8 cellular contexts compared by ENCODE assay signal in the genomic region with DNA sequence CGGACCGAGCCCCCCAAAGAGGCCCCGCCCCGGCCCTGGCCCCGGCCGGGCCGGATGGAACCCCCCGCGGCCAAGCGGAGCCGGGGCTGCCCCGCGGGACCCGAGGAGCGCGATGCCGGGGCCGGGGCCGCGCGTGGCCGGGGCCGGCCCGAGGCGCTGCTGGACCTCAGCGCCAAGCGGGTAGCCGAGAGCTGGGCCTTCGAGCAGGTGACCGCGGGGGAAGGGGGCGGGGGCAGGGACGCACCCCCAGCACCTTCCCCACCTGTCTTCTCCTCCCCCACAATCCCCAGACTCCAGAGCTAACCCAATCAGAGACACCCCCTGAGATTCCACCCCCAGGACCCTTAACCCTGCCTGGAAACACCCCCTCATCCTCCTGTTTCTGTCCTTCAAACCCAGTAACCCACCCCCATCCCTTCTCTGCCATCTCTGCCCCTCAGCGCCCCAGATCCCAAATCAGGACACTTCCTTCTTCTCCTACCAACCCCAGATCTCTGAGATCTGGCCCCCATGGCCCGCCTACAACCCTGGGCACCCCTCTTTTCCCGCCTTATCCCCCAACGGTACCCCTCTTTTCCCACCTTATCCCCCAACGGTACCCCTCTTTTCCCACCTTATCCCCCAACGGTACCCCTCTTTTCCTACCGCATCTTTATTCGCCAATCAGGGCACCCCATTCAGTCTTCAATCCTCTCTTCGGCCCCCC. TPM values are rescaled to one million over a fixed set of nuclear protein-coding genes. Genes with fewer than 3 reads are reported as not detected.
DNase-seq lines count a peak whose midpoint lies in the region; ATAC-seq, FAIRE-seq and TF ChIP-seq lines count a peak whose summit lies in the region.

No MANE protein-coding gene starts in this region.

- FAIRE-seq in GM12892 (lab: Jason Lieb, UNC), result peak; percentile 30

- 2 to 3% methylated on average over 32 to 33 of the region's 42 CpGs for WGBS in mesodermal cell (ENCODE audit: insufficient coverage in 2 of 2), 2 experiments

- no peak for TF ChIP-seq CTCF in coronary artery (IDR thresholded peaks at IDR 0.05)

- H3K27ac ChIP-seq in coronary artery (peak overlapping the region; percentile 93 to 96), mesodermal cell (ENCODE audit: low read depth, low read length, severe bottlenecking) (peak overlapping the region; percentile 57)

- peak; percentile 36 for ATAC-seq in GM21786 (IDR thresholded peaks at IDR 0.05; ENCODE audit: unreplicated experiment)

- TF ChIP-seq POLR2A in GM12892 (IDR thresholded peaks at IDR 0.05; ENCODE audit: low read depth, low read length), result no peak; the same call in 1 of the 2 replicates

- H3K4me3 ChIP-seq in MG63, result peak overlapping the region; percentile 77
- peak overlapping the region; percentile 94 for H3K4me3 ChIP-seq in coronary artery
- H3K4me3 ChIP-seq in mesodermal cell (ENCODE audit: extremely low read depth, insufficient read depth, low read length, poor library complexity, severe bottlenecking), result peak overlapping the region; percentile 82

- H3K4me1 ChIP-seq in mesodermal cell (ENCODE audit: control insufficient read depth, insufficient read depth, low read length, poor library complexity, severe bottlenecking), result peaks cover 7% of the 10 kb centered on the region

- H3K9me3 ChIP-seq in MG63 (no peaks in the 10 kb centered on the region), mesodermal cell (ENCODE audit: control insufficient read depth, low read length) (no peaks in the 10 kb centered on the region)

- H3K36me3 ChIP-seq in MG63 (peaks cover 22% of the 10 kb centered on the region), mesodermal cell (ENCODE audit: control insufficient read depth, insufficient read depth, low read length) (peaks cover 15% of the 10 kb centered on the region)

- no peak for DNase-seq in GM12892 (ENCODE audit: insufficient read length)
- DNase-seq in MG63, result peak; percentile 49
- DNase-seq in coronary artery (ENCODE audit: low spot score), result no peak
- DNase-seq in NCI-H2029 treated with DMSO at 0.1 percent for 48 hours (lab: John Stamatoyannopoulos, UW), result no peak
- no peak for DNase-seq in DMS 273 (lab: John Stamatoyannopoulos, UW; ENCODE audit: unreplicated experiment)
- DNase-seq in activated CD4-positive, alpha-beta T cell treated with anti-CD3 and anti-CD28 coated beads, Interleukin-2, amount 50 U/mL, for 4 hours, result no peak

- H3K27me3 ChIP-seq in MG63, result no peaks in the 10 kb centered on the region

RNA-seq across cellular contexts. Expression of a gene that starts 0.5 kb away (rescaled TPM):
- polyA plus RNA-seq in GM12892 (2012; ENCODE audit: missing spikeins), result 1.8 TPM
- total RNA-seq in MG63 (2014; rRNA removed; shearing (Covaris generic); ENCODE audit: low replicate concordance), result 4.8 and 7.9 TPM in 2 replicates
- polyA plus RNA-seq in mesodermal cell (2013, experiment 1 of 2), result 25.4 TPM
- 17.4 TPM for polyA plus RNA-seq in mesodermal cell (2013, experiment 2 of 2)

RNA-seq across cellular contexts. Expression of a gene that starts 21.5 kb away (rescaled TPM):
- polyA plus RNA-seq in GM12892 (2012; ENCODE audit: missing spikeins), result 218 TPM
- 70.3 and 247 TPM in 2 replicates for total RNA-seq in MG63 (2014; rRNA removed; shearing (Covaris generic); ENCODE audit: low replicate concordance)
- polyA plus RNA-seq in mesodermal cell (2013, experiment 1 of 2), result 170 TPM
- polyA plus RNA-seq in mesodermal cell (2013, experiment 2 of 2), result 158 TPM

RNA-seq across cellular contexts. Expression of a gene that starts 31.4 kb away (rescaled TPM):
- 14.7 TPM for polyA plus RNA-seq in GM12892 (2012; ENCODE audit: missing spikeins)
- 27.8 and 37.2 TPM in 2 replicates for total RNA-seq in MG63 (2014; rRNA removed; shearing (Covaris generic); ENCODE audit: low replicate concordance)
- polyA plus RNA-seq in mesodermal cell (2013, experiment 1 of 2), result 35.7 TPM
- polyA plus RNA-seq in mesodermal cell (2013, experiment 2 of 2), result 25.3 TPM
